Comparison of ENCODE assay signal across 11 cellular contexts in the genomic region with DNA sequence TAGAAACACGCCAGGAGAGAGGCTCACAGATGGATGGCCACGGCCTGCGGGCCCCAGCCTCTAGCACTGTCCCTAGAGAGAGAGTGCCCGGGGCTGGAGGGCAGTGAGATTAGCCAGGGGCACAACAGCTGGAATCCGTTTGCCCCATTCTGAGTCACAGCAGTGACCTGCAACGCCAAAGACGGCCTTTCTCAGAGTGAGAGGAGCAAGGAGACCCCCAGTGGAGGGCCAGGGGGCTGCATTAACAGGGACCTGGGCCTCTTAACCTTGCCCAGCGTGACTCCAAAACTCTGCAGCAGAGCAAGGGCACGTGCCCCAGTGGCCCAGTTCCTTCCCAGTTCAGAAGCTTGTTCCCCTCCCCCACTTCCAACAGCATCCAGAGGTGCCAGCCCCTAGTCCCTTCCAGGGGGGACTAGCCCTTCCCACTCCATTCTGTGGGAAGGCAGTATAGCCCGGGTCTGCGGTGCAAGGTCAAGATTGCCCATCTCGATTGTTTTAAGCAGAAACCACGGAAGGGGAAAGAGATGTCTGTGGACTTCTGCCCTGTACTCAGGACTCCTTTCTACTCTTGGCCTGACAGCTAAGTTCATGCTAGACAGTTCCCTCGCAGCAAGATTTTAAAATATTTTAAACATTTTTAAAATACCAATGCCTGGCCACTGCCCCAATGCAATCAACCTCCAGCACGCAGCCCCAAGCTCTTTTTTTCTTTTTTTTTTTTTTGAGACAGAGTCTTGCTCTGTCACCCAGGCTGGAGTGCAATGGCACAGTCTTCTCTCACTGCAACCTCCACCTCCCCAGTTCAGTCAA. TPM values are rescaled to one million over a fixed set of nuclear protein-coding genes. Genes with fewer than 3 reads are reported as not detected.
DNase-seq lines count a peak whose midpoint lies in the region; ATAC-seq and TF ChIP-seq lines count a peak whose summit lies in the region.
"Had no signal": no experiment of that assay in that cellular context is flagged by ENCODE, and none has a peak within 500 bp of the region (broad histone marks: within the 10 kb centered on the region; RNA-seq: fewer than 3 reads in every experiment).

No MANE protein-coding gene starts in this region.

- peak overlapping the region in 2 of 8 donors; percentile 23 to 32 for H3K4me3 Mint-ChIP-seq in naive B cell

- no peaks in the 10 kb centered on the region for H4K20me1 ChIP-seq in BLaER1

- no peak overlapping the region for H3K9ac ChIP-seq in BLaER1

- ATAC-seq in naive B cell (ENCODE audit: low read depth in 2 of 2) (no peak), GM19023 (IDR thresholded peaks at IDR 0.05; ENCODE audit: unreplicated experiment) (no peak)

- DNase-seq in HEK293T (ENCODE audit: extremely low spot score) (peak; percentile 39), cardiac fibroblast (ENCODE audit: low read depth in 2 of 2) (peak in 1 of 2 donors; percentile 42), naive B cell (no peak), NCI-H226 (no peak), KBM-7 (no peak), NCI-H1436 (lab: John Stamatoyannopoulos, UW) (no peak)
- DNase-seq: activated CD4-positive, CD25-positive, alpha-beta regulatory T cell treated with anti-CD3 and anti-CD28 coated beads, Interleukin-2, amount 50 U/mL, for 72 hours; Peyer's patch; stimulated activated CD4-positive, alpha-beta T cell treated with anti-CD3 and anti-CD28 coated beads, Interleukin-4, amount 100 ng/mL, for 24 hours had no signal

- peak overlapping the region; percentile 22 for H3K27ac ChIP-seq in BLaER1
- H3K27ac ChIP-seq: Peyer's patch had no signal

- H3K9me3 ChIP-seq in BLaER1, result no peaks in the 10 kb centered on the region
- H3K9me3 ChIP-seq: Peyer's patch had no signal

- in situ Hi-C loops in KBM-7 (cut with MboI; ENCODE audit: low pct_unique_long_range_greater_than_20kb, low sequenced_read_pairs), result no loop called here

- no peaks in the 10 kb centered on the region for H3K36me3 ChIP-seq in BLaER1
- H3K36me3 ChIP-seq: Peyer's patch had no signal

- H3K27me3 Mint-ChIP-seq in naive B cell, result no peaks in the 10 kb centered on the region

- no peaks in the 10 kb centered on the region for H3K36me3 Mint-ChIP-seq in naive B cell

- H3K27me3 ChIP-seq in BLaER1, result no peaks in the 10 kb centered on the region
- H3K27me3 ChIP-seq: Peyer's patch had no signal

- no peaks in the 10 kb centered on the region for H3K9me3 Mint-ChIP-seq in naive B cell

- H3K4me3 ChIP-seq in BLaER1 (no peak overlapping the region), cardiac fibroblast (replicated peaks in 1 of 2; ENCODE audit: low read depth in 2 of 2, low read length in 2 of 2) (no peak overlapping the region)
- H3K4me3 ChIP-seq: Peyer's patch had no signal

- H3K27ac Mint-ChIP-seq in naive B cell, result peak overlapping the region in 5 of 6 donors; percentile 38 to 94 (median 81)

- H3K4me1 Mint-ChIP-seq in naive B cell, result peaks cover 24 to 44% (median 39%) of the 10 kb centered on the region in 3 donors

- peak; percentile 22 for TF ChIP-seq CTCF in cardiac fibroblast (IDR thresholded peaks at IDR 0.05; ENCODE audit: low read depth, low read length)

- CTCF ChIA-PET in HEK293T (lab: Yijun Ruan, JAX), result interaction anchor here (0.6 to 2.0 kb wide), 3 partner anchors 14 to 93 kb away, joined by 3 to 7 read pairs (median 4); no protein-coding TSS in a partner anchor

- peaks cover 59% of the 10 kb centered on the region for H3K4me1 ChIP-seq in BLaER1
- H3K4me1 ChIP-seq: Peyer's patch had no signal

- H3K4me2 ChIP-seq in BLaER1, result peak overlapping the region; percentile 48

- POLR2A ChIA-PET in HEK293T (lab: Yijun Ruan, JAX), result no interaction called here

TF ChIP-seq in HEK293T, 16 proteins besides CTCF, POLR2A, EP300 and RAD21:
- TF ChIP-seq SP1 (IDR thresholded peaks at IDR 0.05) (no peak), SUZ12 (IDR thresholded peaks at IDR 0.05) (no peak), L3MBTL2 (conservative IDR thresholded peaks at IDR 0.05) (no peak), FOXA1 (IDR thresholded peaks at IDR 0.05) (no peak), ELF4 (IDR thresholded peaks at IDR 0.05) (no peak), BHLHE40 (IDR thresholded peaks at IDR 0.05; ENCODE audit: borderline replicate concordance) (no peak), ARNT (IDR thresholded peaks at IDR 0.05) (no peak), FOXM1 (IDR thresholded peaks at IDR 0.05; ENCODE audit: borderline replicate concordance) (no peak), LEF1 (IDR thresholded peaks at IDR 0.05; ENCODE audit: borderline replicate concordance) (no peak), NFRKB (IDR thresholded peaks at IDR 0.05) (no peak), TARDBP (IDR thresholded peaks at IDR 0.05) (no peak)
- TF ChIP-seq, protein P1, sequence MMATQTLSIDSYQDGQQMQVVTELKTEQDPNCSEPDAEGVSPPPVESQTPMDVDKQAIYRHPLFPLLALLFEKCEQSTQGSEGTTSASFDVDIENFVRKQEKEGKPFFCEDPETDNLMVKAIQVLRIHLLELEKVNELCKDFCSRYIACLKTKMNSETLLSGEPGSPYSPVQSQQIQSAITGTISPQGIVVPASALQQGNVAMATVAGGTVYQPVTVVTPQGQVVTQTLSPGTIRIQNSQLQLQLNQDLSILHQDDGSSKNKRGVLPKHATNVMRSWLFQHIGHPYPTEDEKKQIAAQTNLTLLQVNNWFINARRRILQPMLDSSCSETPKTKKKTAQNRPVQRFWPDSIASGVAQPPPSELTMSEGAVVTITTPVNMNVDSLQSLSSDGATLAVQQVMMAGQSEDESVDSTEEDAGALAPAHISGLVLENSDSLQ (IDR thresholded peaks at IDR 0.05), result no peak

RNA-seq across cellular contexts. Expression of gene BIN1, which starts 50.9 kb away (rescaled TPM):
- 100 to 1,000 TPM; 103 to 150 (median 124) TPM for polyA plus RNA-seq in naive B cell (ENCODE audit: low read depth in 6 of 6)
